21 cellular contexts compared by ENCODE assay signal in the genomic region with DNA sequence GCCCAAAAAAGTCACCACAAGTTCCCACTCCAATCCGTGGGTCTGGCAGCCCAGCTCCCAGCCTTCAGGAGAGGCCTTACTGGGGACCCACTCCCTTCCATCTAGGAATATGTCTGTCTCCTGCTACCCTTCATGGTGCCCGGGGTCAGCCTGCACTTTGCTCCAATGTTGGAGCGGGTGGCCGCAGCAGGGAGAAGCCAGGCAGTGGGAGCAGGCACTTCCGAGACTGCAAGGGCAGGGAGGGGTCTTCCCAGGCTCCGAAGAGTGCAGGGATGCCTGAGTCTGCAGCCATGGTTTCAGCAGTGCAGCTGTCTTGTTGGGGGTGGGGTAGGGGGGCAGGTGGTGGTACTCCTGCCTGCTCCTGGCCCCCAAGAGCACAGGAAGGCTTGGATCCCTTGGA.
"Had no signal": no experiment of that assay in that cellular context is flagged by ENCODE, and none has a peak within 500 bp of the region (broad histone marks: within the 10 kb centered on the region; RNA-seq: fewer than 3 reads in every experiment).

No MANE protein-coding gene starts in this region.

- H2AFZ ChIP-seq: hepatocyte had no signal

- ATAC-seq: foreskin keratinocyte, gastroesophageal sphincter, left cardiac atrium, left lung, left ventricle myocardium superior, mucosa of descending colon had no signal

- H3K79me2 ChIP-seq: hepatocyte had no signal

- DNase-seq: dermis blood vessel endothelial cell; dorsolateral prefrontal cortex; effector CD4-positive, alpha-beta T cell; effector memory CD4-positive, alpha-beta T cell; foreskin keratinocyte; heart left ventricle; hypothalamus; immature natural killer cell; left cardiac atrium; left ventricle myocardium superior; lower lobe of right lung; mesenchymal stem cell; mucosa of descending colon had no signal

- H3K4me3 ChIP-seq: coronary artery, dorsolateral prefrontal cortex, esophagus muscularis mucosa, gastroesophageal sphincter, heart left ventricle, hepatocyte, left lung, lower lobe of right lung, mucosa of descending colon had no signal

- H3K27ac ChIP-seq: coronary artery, dorsolateral prefrontal cortex, esophagus muscularis mucosa, foreskin keratinocyte, gastroesophageal sphincter, heart left ventricle, hepatocyte, left lung, lower lobe of right lung had no signal

- H3K27me3 ChIP-seq: dorsolateral prefrontal cortex, esophagus muscularis mucosa, foreskin keratinocyte, gastroesophageal sphincter, heart left ventricle, hepatocyte, left lung had no signal

- H3K4me1 ChIP-seq: esophagus muscularis mucosa, foreskin keratinocyte, gastroesophageal sphincter, heart left ventricle, left lung, lower lobe of right lung had no signal

- H3K4me2 ChIP-seq: hepatocyte had no signal

- H3K36me3 ChIP-seq: esophagus muscularis mucosa, gastroesophageal sphincter, heart left ventricle, left lung, lower lobe of right lung had no signal

- FAIRE-seq: colon, endothelial cell of umbilical vein, frontal cortex had no signal
